ENCODE assay signal across 8 cellular contexts in genomic region chr6:56595490-56596122, GRCh38. TPM values are rescaled to one million over a fixed set of nuclear protein-coding genes. Genes with fewer than 3 reads are reported as not detected.
DNase-seq lines count a peak whose midpoint lies in the region; ATAC-seq and TF ChIP-seq lines count a peak whose summit lies in the region.

No MANE protein-coding gene starts in this region.

- TF ChIP-seq RAD21 in HCT116 (IDR thresholded peaks at IDR 0.05; ENCODE audit: low read depth): peak; percentile 45

- H3K79me2 ChIP-seq in HCT116 (ENCODE audit: insufficient read depth, low read length): no peaks in the 10 kb centered on the region
- no peaks in the 10 kb centered on the region for H3K79me2 ChIP-seq in SU-DHL-6 (ENCODE audit: insufficient read depth, low read length)

- no TSS peak for BruUV-seq in HCT116 (replicated peaks; lab: Mats Ljungman, UMichigan)

- H3K4me1 ChIP-seq in HCT116 (ENCODE audit: control insufficient read depth in 1 of 2, insufficient read depth in 2 of 2, low read length in 2 of 2): no peaks in the 10 kb centered on the region

- H3K4me2 ChIP-seq in HCT116 (ENCODE audit: low read length): no peak overlapping the region
- no peak overlapping the region for H3K4me2 ChIP-seq in SU-DHL-6 (ENCODE audit: low read depth, low read length, poor library complexity, severe bottlenecking)

- no peak overlapping the region for H2AFZ ChIP-seq in HCT116 (ENCODE audit: low read depth, low read length, poor library complexity, severe bottlenecking)
- H2AFZ ChIP-seq in SU-DHL-6 (ENCODE audit: low read depth, low read length, severe bottlenecking): no peak overlapping the region

- peak; percentile 80 for ATAC-seq in HCT116
- no peak for ATAC-seq in GM21381 (IDR thresholded peaks at IDR 0.05; ENCODE audit: unreplicated experiment)

- CTCF ChIA-PET in HCT116 (lab: Charles Lee): interaction anchor here (0.7 to 2.8 kb wide), 8 partner anchors 8 to 261 kb away, joined by 3 to 18 read pairs (median 3); no protein-coding TSS in a partner anchor

- peaks cover 3% of the 10 kb centered on the region; the same call in 1 of the 2 replicates for H3F3A ChIP-seq in SU-DHL-6 (ENCODE audit: insufficient read depth)

- H3K9ac ChIP-seq in HCT116 (ENCODE audit: low read length): no peak overlapping the region
- H3K9ac ChIP-seq in SU-DHL-6 (ENCODE audit: low read length): no peak overlapping the region

- in situ Hi-C loops in T47D (cut with HindIII; ENCODE audit: low pct_unique_long_range_greater_than_20kb, low sequenced_read_pairs): no loop called here

- POLR2A ChIA-PET in HCT116 (lab: Charles Lee): no interaction called here

- DNase-seq in HCT116 (ENCODE audit: low read depth, low spot score) (peak; percentile 12), NAMALWA (ENCODE audit: low spot score) (peak; percentile 82), T47D (ENCODE audit: low read depth in 1 of 2, low spot score in 1 of 2) (peak; percentile 13 to 65), kidney tubule cell (ENCODE audit: low spot score) (peak; percentile 60)
- peak; percentile 24 to 33 for DNase-seq in stimulated activated CD4-positive, alpha-beta T cell treated with anti-CD3 and anti-CD28 coated beads, Interleukin-4, amount 100 ng/mL, for 48 hours (ENCODE audit: low read depth in 2 of 2)

- no peak overlapping the region for H3K4me3 ChIP-seq in GM12875 (ENCODE audit: low read depth, low read length)
- H3K4me3 ChIP-seq in HCT116 (replicated peaks in 1 of 2; ENCODE audit: low read depth in 1 of 2, low read length in 2 of 2): no peak overlapping the region
- no peak overlapping the region for H3K4me3 ChIP-seq in SU-DHL-6 (ENCODE audit: insufficient read depth, low read length, poor library complexity, severe bottlenecking)

- RAD21 ChIA-PET in HCT116 (lab: Charles Lee; ENCODE audit: low non-redundant PET in 1 of 2, low total read pairs in 2 of 2, uncharacterized antibody in 2 of 2, unreplicated experiment in 2 of 2): no interaction called here

- intact Hi-C loops in HCT116 (cut with micrococcal nuclease): no loop called here

- H4K20me1 ChIP-seq in HCT116 (ENCODE audit: insufficient read depth) (0 out of 2 replicates have a peak, but pooled peaks cover 5% of the 10 kb centered on the region), SU-DHL-6 (ENCODE audit: low read depth, low read length) (no peaks in the 10 kb centered on the region)

- no peaks in the 10 kb centered on the region for H3K27me3 ChIP-seq in HCT116 (ENCODE audit: insufficient read depth, low read length)
- no peaks in the 10 kb centered on the region for H3K27me3 ChIP-seq in SU-DHL-6 (ENCODE audit: low read length)

- no peak overlapping the region for H3K27ac ChIP-seq in HCT116 (ENCODE audit: low read depth, low read length)
- H3K27ac ChIP-seq in SU-DHL-6 (ENCODE audit: low read depth, low read length): no peak overlapping the region

- no peaks in the 10 kb centered on the region for H3K9me3 ChIP-seq in HCT116 (ENCODE audit: control insufficient read depth in 1 of 2, insufficient read depth in 1 of 2, low read depth in 1 of 2, low read length in 2 of 2)
- H3K9me3 ChIP-seq in SU-DHL-6 (ENCODE audit: insufficient read depth, low read length): no peaks in the 10 kb centered on the region

- no peaks in the 10 kb centered on the region for H3K9me2 ChIP-seq in HCT116 (ENCODE audit: insufficient read depth)
- no peaks in the 10 kb centered on the region for H3K9me2 ChIP-seq in SU-DHL-6 (replicated peaks; ENCODE audit: insufficient read depth, low read length)

- H3K36me3 ChIP-seq in HCT116 (ENCODE audit: control insufficient read depth in 1 of 2, insufficient read depth in 2 of 2, low read length in 2 of 2) (peaks cover 31 to 42% of the 10 kb centered on the region in 2 experiments; a peak in 3 of 4 replicates), SU-DHL-6 (ENCODE audit: low read length) (no peaks in the 10 kb centered on the region)

- TF ChIP-seq CTCF in GM12875 (IDR thresholded peaks at IDR 0.05; ENCODE audit: borderline replicate concordance, insufficient read depth, low read depth, low read length) (peak; percentile 52; the same call in 1 of the 2 replicates), HCT116 (IDR thresholded peaks at IDR 0.05 in 2 of 3, conservative IDR thresholded peaks at IDR 0.05 in 1 of 3; ENCODE audit: borderline replicate concordance in 1 of 3, insufficient read depth in 1 of 3, low read depth in 2 of 3, low read length in 2 of 3) (peak; percentile 40 to 70 (median 59); a peak in 5 of 6 replicates), SU-DHL-6 (IDR thresholded peaks at IDR 0.05; ENCODE audit: insufficient read depth, low read length, poor library complexity, severe bottlenecking) (peak; percentile 93)

- TF ChIP-seq POLR2A in HCT116 (IDR thresholded peaks at IDR 0.05; ENCODE audit: borderline replicate concordance, extremely low read depth, insufficient read depth, insufficient read length): no peak

TF ChIP-seq in HCT116, 20 proteins besides CTCF, POLR2A, EP300 and RAD21:
- TF ChIP-seq CBX3 (IDR thresholded peaks at IDR 0.05; ENCODE audit: low read depth) (no peak), JUND (IDR thresholded peaks at IDR 0.05) (no peak), FOSL1 (IDR thresholded peaks at IDR 0.05; ENCODE audit: low read depth) (no peak), ELF1 (IDR thresholded peaks at IDR 0.05; ENCODE audit: borderline replicate concordance, low read depth) (no peak)

RNA-seq across cellular contexts. Expression of gene DST, which starts 47.1 kb away (rescaled TPM):
- 144 TPM for total RNA-seq in HCT116 (2021; ENCODE audit: unreplicated experiment)
- 57.7 and 68.9 TPM in 2 replicates for polyA plus RNA-seq in HCT116 (2012)

Comparison
In these comparisons a context has a peak if more than half of its experiments do, and no peak if none do; other contexts are left out.
1. DNase-seq: peak in every context shown above with its lines; median percentile 82 in NAMALWA; 60 in kidney tubule cell; 39 in T47D; 28 in stimulated activated CD4-positive, alpha-beta T cell treated with anti-CD3 and anti-CD28 coated beads, Interleukin-4, amount 100 ng/mL, for 48 hours; 12 in HCT116.